In genomic region chr15:53843869-53844569, GRCh38 we compare ENCODE assay signal across 1 cellular context.
TF ChIP-seq lines count a peak whose summit lies in the region.

No MANE protein-coding gene starts in this region.

TF ChIP-seq in HepG2, 621 proteins besides CTCF, POLR2A, EP300 and RAD21 (continued from another document and continues in another):
- TF ChIP-seq, protein P1, sequence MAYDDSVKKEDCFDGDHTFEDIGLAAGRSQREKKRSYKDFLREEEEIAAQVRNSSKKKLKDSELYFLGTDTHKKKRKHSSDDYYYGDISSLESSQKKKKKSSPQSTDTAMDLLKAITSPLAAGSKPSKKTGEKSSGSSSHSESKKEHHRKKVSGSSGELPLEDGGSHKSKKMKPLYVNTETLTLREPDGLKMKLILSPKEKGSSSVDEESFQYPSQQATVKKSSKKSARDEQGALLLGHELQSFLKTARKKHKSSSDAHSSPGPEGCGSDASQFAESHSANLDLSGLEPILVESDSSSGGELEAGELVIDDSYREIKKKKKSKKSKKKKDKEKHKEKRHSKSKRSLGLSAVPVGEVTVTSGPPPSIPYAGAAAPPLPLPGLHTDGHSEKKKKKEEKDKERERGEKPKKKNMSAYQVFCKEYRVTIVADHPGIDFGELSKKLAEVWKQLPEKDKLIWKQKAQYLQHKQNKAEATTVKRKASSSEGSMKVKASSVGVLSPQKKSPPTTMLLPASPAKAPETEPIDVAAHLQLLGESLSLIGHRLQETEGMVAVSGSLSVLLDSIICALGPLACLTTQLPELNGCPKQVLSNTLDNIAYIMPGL (CRISPR knock-in tag; IDR thresholded peaks at IDR 0.05; ENCODE audit: borderline replicate concordance in 1 of 2, low read depth in 1 of 2): 0 out of 4 replicates have a peak, but pooled peaks of 1 of the 2 experiments have one; percentile 20
- no peak for TF ChIP-seq REL (CRISPR knock-in tag; conservative IDR thresholded peaks at IDR 0.05)
- TF ChIP-seq ZNF251 (CRISPR knock-in tag; IDR thresholded peaks at IDR 0.05): no peak
- TF ChIP-seq ETV5 (CRISPR knock-in tag; IDR thresholded peaks at IDR 0.05; ENCODE audit: borderline replicate concordance): peak; percentile 43; the same call in 1 of the 2 replicates
- TF ChIP-seq ZNF747 (CRISPR knock-in tag; IDR thresholded peaks at IDR 0.05; ENCODE audit: borderline replicate concordance): no peak
- TF ChIP-seq ZNF879 (CRISPR knock-in tag; IDR thresholded peaks at IDR 0.05): no peak
- TF ChIP-seq RELA (CRISPR knock-in tag; IDR thresholded peaks at IDR 0.05): no peak
- no peak for TF ChIP-seq ZFP36 (IDR thresholded peaks at IDR 0.05; ENCODE audit: borderline replicate concordance, low read depth, low read length, partially characterized antibody)
- TF ChIP-seq ZNF225 (CRISPR knock-in tag; IDR thresholded peaks at IDR 0.05): no peak
- no peak; the same call in 1 of the 2 replicates for TF ChIP-seq KMT2A (CRISPR knock-in tag; IDR thresholded peaks at IDR 0.05)
- no peak for TF ChIP-seq ZKSCAN1 (IDR thresholded peaks at IDR 0.05; ENCODE audit: low read length)
- TF ChIP-seq ZNF230 (CRISPR knock-in tag; IDR thresholded peaks at IDR 0.05): no peak
- TF ChIP-seq ZNF512 (CRISPR knock-in tag; IDR thresholded peaks at IDR 0.05): no peak
- peak; percentile 56 for TF ChIP-seq NFYB (CRISPR knock-in tag; IDR thresholded peaks at IDR 0.05)
- TF ChIP-seq SIX4 (CRISPR knock-in tag; IDR thresholded peaks at IDR 0.05): no peak; the same call in 1 of the 2 replicates
- TF ChIP-seq ZNF766 (CRISPR knock-in tag; IDR thresholded peaks at IDR 0.05; ENCODE audit: borderline replicate concordance): no peak
- no peak for TF ChIP-seq NFE2L1 (CRISPR knock-in tag; IDR thresholded peaks at IDR 0.05; ENCODE audit: borderline replicate concordance)
- TF ChIP-seq, protein P2, sequence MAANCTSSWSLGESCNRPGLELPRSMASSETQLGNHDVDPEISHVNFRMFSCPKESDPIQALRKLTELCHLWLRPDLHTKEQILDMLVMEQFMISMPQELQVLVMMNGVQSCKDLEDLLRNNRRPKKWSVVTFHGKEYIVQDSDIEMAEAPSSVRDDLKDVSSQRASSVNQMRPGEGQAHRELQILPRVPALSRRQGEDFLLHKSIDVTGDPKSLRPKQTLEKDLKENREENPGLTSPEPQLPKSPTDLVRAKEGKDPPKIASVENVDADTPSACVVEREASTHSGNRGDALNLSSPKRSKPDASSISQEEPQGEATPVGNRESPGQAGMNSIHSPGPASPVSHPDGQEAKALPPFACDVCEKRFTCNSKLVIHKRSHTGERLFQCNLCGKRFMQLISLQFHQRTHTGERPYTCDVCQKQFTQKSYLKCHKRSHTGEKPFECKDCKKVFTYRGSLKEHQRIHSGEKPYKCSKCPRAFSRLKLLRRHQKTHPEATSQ (CRISPR knock-in tag; IDR thresholded peaks at IDR 0.05; ENCODE audit: borderline replicate concordance): no peak
- no peak for TF ChIP-seq ZNF496 (CRISPR knock-in tag; IDR thresholded peaks at IDR 0.05; ENCODE audit: insufficient replicate concordance)
- no peak for TF ChIP-seq ZBTB1 (CRISPR knock-in tag; IDR thresholded peaks at IDR 0.05; ENCODE audit: borderline replicate concordance)
- TF ChIP-seq, protein P3, sequence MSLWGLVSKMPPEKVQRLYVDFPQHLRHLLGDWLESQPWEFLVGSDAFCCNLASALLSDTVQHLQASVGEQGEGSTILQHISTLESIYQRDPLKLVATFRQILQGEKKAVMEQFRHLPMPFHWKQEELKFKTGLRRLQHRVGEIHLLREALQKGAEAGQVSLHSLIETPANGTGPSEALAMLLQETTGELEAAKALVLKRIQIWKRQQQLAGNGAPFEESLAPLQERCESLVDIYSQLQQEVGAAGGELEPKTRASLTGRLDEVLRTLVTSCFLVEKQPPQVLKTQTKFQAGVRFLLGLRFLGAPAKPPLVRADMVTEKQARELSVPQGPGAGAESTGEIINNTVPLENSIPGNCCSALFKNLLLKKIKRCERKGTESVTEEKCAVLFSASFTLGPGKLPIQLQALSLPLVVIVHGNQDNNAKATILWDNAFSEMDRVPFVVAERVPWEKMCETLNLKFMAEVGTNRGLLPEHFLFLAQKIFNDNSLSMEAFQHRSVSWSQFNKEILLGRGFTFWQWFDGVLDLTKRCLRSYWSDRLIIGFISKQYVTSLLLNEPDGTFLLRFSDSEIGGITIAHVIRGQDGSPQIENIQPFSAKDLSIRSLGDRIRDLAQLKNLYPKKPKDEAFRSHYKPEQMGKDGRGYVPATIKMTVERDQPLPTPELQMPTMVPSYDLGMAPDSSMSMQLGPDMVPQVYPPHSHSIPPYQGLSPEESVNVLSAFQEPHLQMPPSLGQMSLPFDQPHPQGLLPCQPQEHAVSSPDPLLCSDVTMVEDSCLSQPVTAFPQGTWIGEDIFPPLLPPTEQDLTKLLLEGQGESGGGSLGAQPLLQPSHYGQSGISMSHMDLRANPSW (CRISPR knock-in tag; IDR thresholded peaks at IDR 0.05; ENCODE audit: borderline replicate concordance): no peak; the same call in 1 of the 2 replicates
- TF ChIP-seq NFRKB (IDR thresholded peaks at IDR 0.05): no peak
- TF ChIP-seq SUZ12 (IDR thresholded peaks at IDR 0.05; ENCODE audit: low read depth, low read length): no peak
- no peak for TF ChIP-seq ZFP36L1 (CRISPR knock-in tag; IDR thresholded peaks at IDR 0.05)
- no peak for TF ChIP-seq SRSF4 (IDR thresholded peaks at IDR 0.05; ENCODE audit: low read depth, low read length, poor library complexity, severe bottlenecking)
- TF ChIP-seq, protein P4, sequence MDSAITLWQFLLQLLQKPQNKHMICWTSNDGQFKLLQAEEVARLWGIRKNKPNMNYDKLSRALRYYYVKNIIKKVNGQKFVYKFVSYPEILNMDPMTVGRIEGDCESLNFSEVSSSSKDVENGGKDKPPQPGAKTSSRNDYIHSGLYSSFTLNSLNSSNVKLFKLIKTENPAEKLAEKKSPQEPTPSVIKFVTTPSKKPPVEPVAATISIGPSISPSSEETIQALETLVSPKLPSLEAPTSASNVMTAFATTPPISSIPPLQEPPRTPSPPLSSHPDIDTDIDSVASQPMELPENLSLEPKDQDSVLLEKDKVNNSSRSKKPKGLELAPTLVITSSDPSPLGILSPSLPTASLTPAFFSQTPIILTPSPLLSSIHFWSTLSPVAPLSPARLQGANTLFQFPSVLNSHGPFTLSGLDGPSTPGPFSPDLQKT (CRISPR knock-in tag; IDR thresholded peaks at IDR 0.05; ENCODE audit: borderline replicate concordance): no peak
- no peak for TF ChIP-seq MAFF (IDR thresholded peaks at IDR 0.05; ENCODE audit: low read depth, low read length)
- TF ChIP-seq ZBTB14 (CRISPR knock-in tag; IDR thresholded peaks at IDR 0.05): no peak
- no peak for TF ChIP-seq MZF1 (CRISPR knock-in tag; IDR thresholded peaks at IDR 0.05; ENCODE audit: borderline replicate concordance)
- TF ChIP-seq ONECUT2 (CRISPR knock-in tag; IDR thresholded peaks at IDR 0.05): peak; percentile 77
- no peak for TF ChIP-seq ZFYVE20 (CRISPR knock-in tag; IDR thresholded peaks at IDR 0.05; ENCODE audit: borderline replicate concordance, low read depth)
- no peak for TF ChIP-seq YEATS2 (CRISPR knock-in tag; IDR thresholded peaks at IDR 0.05; ENCODE audit: borderline replicate concordance)
- TF ChIP-seq ZBTB7A (CRISPR knock-in tag; IDR thresholded peaks at IDR 0.05): no peak
- peak; percentile 65; the same call in 1 of the 2 replicates for TF ChIP-seq ZNF580 (CRISPR knock-in tag; IDR thresholded peaks at IDR 0.05; ENCODE audit: borderline replicate concordance, low read depth)
- no peak for TF ChIP-seq ZNF562 (CRISPR knock-in tag; IDR thresholded peaks at IDR 0.05; ENCODE audit: borderline replicate concordance)
- no peak for TF ChIP-seq ZNF615 (CRISPR knock-in tag; IDR thresholded peaks at IDR 0.05; ENCODE audit: borderline replicate concordance)
- TF ChIP-seq ZNF772 (CRISPR knock-in tag; IDR thresholded peaks at IDR 0.05): no peak
- no peak for TF ChIP-seq PCBP1 (IDR thresholded peaks at IDR 0.05; ENCODE audit: borderline replicate concordance, low read depth, low read length)
- no peak for TF ChIP-seq KDM1A (CRISPR knock-in tag; IDR thresholded peaks at IDR 0.05)
- TF ChIP-seq ZNF329 (CRISPR knock-in tag; IDR thresholded peaks at IDR 0.05; ENCODE audit: low read depth): no peak
- TF ChIP-seq YY1 (IDR thresholded peaks at IDR 0.05; ENCODE audit: insufficient read depth, insufficient replicate concordance, low read depth, low read length): no peak
- TF ChIP-seq NCOR1 (IDR thresholded peaks at IDR 0.05; ENCODE audit: borderline replicate concordance, low read length): peak; percentile 26; the same call in 1 of the 2 replicates
- TF ChIP-seq ZNF713 (CRISPR knock-in tag; IDR thresholded peaks at IDR 0.05): no peak
- TF ChIP-seq ZNF484 (CRISPR knock-in tag; IDR thresholded peaks at IDR 0.05; ENCODE audit: borderline replicate concordance, low read depth): no peak
- TF ChIP-seq ZNF619 (CRISPR knock-in tag; IDR thresholded peaks at IDR 0.05): no peak
- TF ChIP-seq POLR2AphosphoS2 (IDR thresholded peaks at IDR 0.05; ENCODE audit: low read depth, low read length): no peak
- TF ChIP-seq, protein P5, sequence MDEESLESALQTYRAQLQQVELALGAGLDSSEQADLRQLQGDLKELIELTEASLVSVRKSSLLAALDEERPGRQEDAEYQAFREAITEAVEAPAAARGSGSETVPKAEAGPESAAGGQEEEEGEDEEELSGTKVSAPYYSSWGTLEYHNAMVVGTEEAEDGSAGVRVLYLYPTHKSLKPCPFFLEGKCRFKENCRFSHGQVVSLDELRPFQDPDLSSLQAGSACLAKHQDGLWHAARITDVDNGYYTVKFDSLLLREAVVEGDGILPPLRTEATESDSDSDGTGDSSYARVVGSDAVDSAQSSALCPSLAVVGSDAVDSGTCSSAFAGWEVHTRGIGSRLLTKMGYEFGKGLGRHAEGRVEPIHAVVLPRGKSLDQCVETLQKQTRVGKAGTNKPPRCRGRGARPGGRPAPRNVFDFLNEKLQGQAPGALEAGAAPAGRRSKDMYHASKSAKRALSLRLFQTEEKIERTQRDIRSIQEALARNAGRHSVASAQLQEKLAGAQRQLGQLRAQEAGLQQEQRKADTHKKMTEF (CRISPR knock-in tag; IDR thresholded peaks at IDR 0.05): peak; percentile 75; the same call in 1 of the 2 replicates
- TF ChIP-seq ZNF274 (CRISPR knock-in tag; IDR thresholded peaks at IDR 0.05): no peak
- TF ChIP-seq ZNF567 (CRISPR knock-in tag; IDR thresholded peaks at IDR 0.05; ENCODE audit: borderline replicate concordance): no peak
- TF ChIP-seq CREM (IDR thresholded peaks at IDR 0.05): peak; percentile 76; the same call in 1 of the 2 replicates
- TF ChIP-seq CREM (CRISPR knock-in tag; IDR thresholded peaks at IDR 0.05): no peak
- TF ChIP-seq HIC2 (CRISPR knock-in tag; IDR thresholded peaks at IDR 0.05; ENCODE audit: low read depth): no peak
